In genomic region chr11:58576792-58577440, GRCh38 we compare ENCODE assay signal across 8 cellular contexts. TPM values are rescaled to one million over a fixed set of nuclear protein-coding genes. Genes with fewer than 3 reads are reported as not detected.
DNase-seq lines count a peak whose midpoint lies in the region; FAIRE-seq and TF ChIP-seq lines count a peak whose summit lies in the region.

No MANE protein-coding gene starts in this region.

- H3K27me3 ChIP-seq in Loucy (ENCODE audit: insufficient read depth, low read length, poor library complexity, severe bottlenecking) (peaks cover 4% of the 10 kb centered on the region), astrocyte (ENCODE audit: insufficient read depth, low read length) (no peaks in the 10 kb centered on the region), keratinocyte (ENCODE audit: control insufficient read depth, extremely low read depth, insufficient read depth, low read length) (no peaks in the 10 kb centered on the region), stomach (no peaks in the 10 kb centered on the region)

- peak overlapping the region; percentile 86 for H3K4me3 ChIP-seq in Loucy (ENCODE audit: low read length, poor library complexity, severe bottlenecking)
- peak overlapping the region; percentile 88 for H3K4me3 ChIP-seq in astrocyte (ENCODE audit: insufficient read depth, low read depth, low read length)
- peak overlapping the region; percentile 84 to 96 (median 89) for H3K4me3 ChIP-seq in keratinocyte (ENCODE audit: control insufficient read depth in 2 of 3, extremely low read depth in 1 of 3, insufficient read depth in 2 of 3, low read depth in 1 of 3, low read length in 3 of 3)
- H3K4me3 ChIP-seq in stomach = peak overlapping the region; percentile 72 to 100 (median 94)

- no peaks in the 10 kb centered on the region for H3K9me1 ChIP-seq in keratinocyte (ENCODE audit: control insufficient read depth, extremely low read depth, insufficient read depth, low read length)

- dilution Hi-C loops in keratinocyte (cut with MboI; ENCODE audit: extremely low pct_ligation_motif_present, low sequenced_read_pairs) = no loop called here

- H3K27me3 Mint-ChIP-seq in astrocyte (ENCODE audit: low read depth, unreplicated experiment) = no peaks in the 10 kb centered on the region

- H3K36me3 Mint-ChIP-seq in astrocyte (ENCODE audit: low read depth, unreplicated experiment) = no peaks in the 10 kb centered on the region

- H3K9ac ChIP-seq in Loucy (ENCODE audit: low read depth, low read length, poor library complexity, severe bottlenecking) (peak overlapping the region; percentile 99), astrocyte (ENCODE audit: low read length) (peak overlapping the region; percentile 100), keratinocyte (ENCODE audit: control insufficient read depth, extremely low read depth, insufficient read depth, low read length) (peak overlapping the region; percentile 100)

- H3K4me1 ChIP-seq in Loucy (ENCODE audit: insufficient read depth, low read length, poor library complexity, severe bottlenecking) (peaks cover 54% of the 10 kb centered on the region), astrocyte (ENCODE audit: insufficient read depth, low read length) (peaks cover 36% of the 10 kb centered on the region), keratinocyte (ENCODE audit: control insufficient read depth, extremely low read depth, insufficient read depth, low read length) (peaks cover 57% of the 10 kb centered on the region), stomach (peaks cover 33 to 77% (median 55%) of the 10 kb centered on the region in 4 donors)

- H3K36me3 ChIP-seq in Loucy (ENCODE audit: insufficient read depth, low read length) (no peaks in the 10 kb centered on the region), astrocyte (ENCODE audit: insufficient read depth, low read length) (peaks cover 3% of the 10 kb centered on the region), keratinocyte (ENCODE audit: control insufficient read depth in 2 of 2, extremely low read depth in 1 of 2, insufficient read depth in 2 of 2, low read length in 2 of 2) (no peaks in the 10 kb centered on the region), stomach (no peaks in the 10 kb centered on the region)

- H3K4me3 Mint-ChIP-seq in astrocyte (ENCODE audit: unreplicated experiment) = peak overlapping the region; percentile 98

- H3K9me3 ChIP-seq in Loucy (ENCODE audit: insufficient read depth, low read depth, low read length) = no peaks in the 10 kb centered on the region
- no peaks in the 10 kb centered on the region for H3K9me3 ChIP-seq in astrocyte (ENCODE audit: insufficient read depth, low read depth, low read length)
- H3K9me3 ChIP-seq in keratinocyte (ENCODE audit: control insufficient read depth, low read depth, low read length) = no peaks in the 10 kb centered on the region
- H3K9me3 ChIP-seq in stomach = no peaks in the 10 kb centered on the region

- peaks cover 35% of the 10 kb centered on the region for H3K4me1 Mint-ChIP-seq in astrocyte (ENCODE audit: low read depth, unreplicated experiment)

- H3K27ac ChIP-seq in astrocyte (ENCODE audit: low read depth, low read length) = peak overlapping the region; percentile 100
- H3K27ac ChIP-seq in keratinocyte (ENCODE audit: control insufficient read depth, insufficient read depth, low read length) = peak overlapping the region; percentile 100
- H3K27ac ChIP-seq in stomach = peak overlapping the region; percentile 5 to 100 (median 100)

- no peak for TF ChIP-seq POLR2A in stomach (IDR thresholded peaks at IDR 0.05)

- H3K4me2 ChIP-seq in Loucy (ENCODE audit: low read depth, low read length, poor library complexity, severe bottlenecking) (peak overlapping the region; percentile 97), astrocyte (ENCODE audit: low read length) (peak overlapping the region; percentile 91), keratinocyte (ENCODE audit: control insufficient read depth, extremely low read depth, insufficient read depth, low read depth, low read length) (peak overlapping the region; percentile 97)

- H3K9me2 ChIP-seq in Loucy (replicated peaks; ENCODE audit: low read depth, low read length) = no peaks in the 10 kb centered on the region

- H2AFZ ChIP-seq in Loucy (ENCODE audit: low read length) (no peak overlapping the region), astrocyte (ENCODE audit: low read depth, low read length) (no peak overlapping the region), keratinocyte (ENCODE audit: control insufficient read depth, low read length) (no peak overlapping the region)

- peaks cover 19% of the 10 kb centered on the region for H3F3A ChIP-seq in Loucy (ENCODE audit: low read depth)

- peak overlapping the region; percentile 100 for H3K27ac Mint-ChIP-seq in astrocyte (ENCODE audit: unreplicated experiment)

- peak; percentile 20 for FAIRE-seq in astrocyte (lab: Jason Lieb, UNC)
- FAIRE-seq in keratinocyte (lab: Jason Lieb, UNC) = no peak

- no peaks in the 10 kb centered on the region for H3K9me3 Mint-ChIP-seq in astrocyte (ENCODE audit: unreplicated experiment)

- intact Hi-C loops in stomach (cut with DNase I; ENCODE audit: low total_unique reads) = no loop called here

- peak; percentile 28 for DNase-seq in NCI-H2196 (lab: John Stamatoyannopoulos, UW; ENCODE audit: unreplicated experiment)
- no peak for DNase-seq in NCI-H2196 treated with DMSO at 0.1 percent for 48 hours (lab: John Stamatoyannopoulos, UW; ENCODE audit: unreplicated experiment)
- peak; percentile 59 for DNase-seq in astrocyte (ENCODE audit: low read depth)
- no peak for DNase-seq in keratinocyte (ENCODE audit: low read depth, low spot score)
- DNase-seq in stomach = no peak
- no peak for DNase-seq in NCI-H2029 (lab: John Stamatoyannopoulos, UW)
- no peak for DNase-seq in activated gamma-delta T cell treated with Interleukin-2 at 50 U/mL for 16 hours

- TF ChIP-seq CTCF in Loucy (conservative IDR thresholded peaks at IDR 0.05; ENCODE audit: low read length) = peak; percentile 69
- peak; percentile 48 for TF ChIP-seq CTCF in astrocyte (IDR thresholded peaks at IDR 0.05; ENCODE audit: insufficient read depth, low read depth, low read length)
- peak in 2 of 3 experiments; percentile 49 to 50 for TF ChIP-seq CTCF in keratinocyte (optimal IDR thresholded peaks at IDR 0.05 in 1 of 3, IDR thresholded peaks at IDR 0.05 in 1 of 3, conservative IDR thresholded peaks at IDR 0.05 in 1 of 3; ENCODE audit: extremely low read depth in 1 of 3, insufficient read depth in 2 of 3, low read length in 3 of 3)
- peak in 1 of 7 experiments; percentile 4 for TF ChIP-seq CTCF in stomach (IDR thresholded peaks at IDR 0.05)

- no peak for TF ChIP-seq EP300 in stomach (IDR thresholded peaks at IDR 0.05)

- H4K20me1 ChIP-seq in Loucy (ENCODE audit: insufficient read depth, low read length, poor library complexity, severe bottlenecking) = peaks cover 32% of the 10 kb centered on the region
- peaks cover 18% of the 10 kb centered on the region for H4K20me1 ChIP-seq in astrocyte (ENCODE audit: insufficient read depth, low read length)
- H4K20me1 ChIP-seq in keratinocyte (ENCODE audit: control insufficient read depth, extremely low read depth, insufficient read depth, low read length) = peaks cover 2% of the 10 kb centered on the region

- WGBS in stomach, 5 donors = 53 to 62% (median 58%) methylated on average over 7 of the region's 7 CpGs

- H3K79me2 ChIP-seq in Loucy (ENCODE audit: insufficient read depth, low read length) (peaks cover 77% of the 10 kb centered on the region), astrocyte (ENCODE audit: insufficient read depth, low read length) (peaks cover 31% of the 10 kb centered on the region), keratinocyte (ENCODE audit: control insufficient read depth, insufficient read depth, low read length) (peaks cover 37% of the 10 kb centered on the region)

RNA-seq across cellular contexts. Expression of gene LPXN, which starts 1.3 kb away (rescaled TPM):
- total RNA-seq in astrocyte (3.6 and 3.7 TPM in 2 replicates), stomach (10 to 100 TPM in 2 of 5 donors, 1 to 10 TPM in 2, not detected in 1; 5.4 to 18.7 (median 8.7) TPM)
- polyA plus RNA-seq in keratinocyte (83.9 to 147 TPM (median 92.5 TPM) in 3 replicates), stomach (1 to 10 TPM; 5.3 to 8.9 (median 5.9) TPM)
- polyA plus RNA-seq in keratinocyte (2011; ENCODE audit: low read depth) = 0.85 TPM
- polyA plus RNA-seq in keratinocyte (2011; cell fraction: cytosol; rRNA removed) = 94.2 and 142 TPM in 2 replicates
- 74.5 and 80.4 TPM in 2 replicates for polyA plus RNA-seq in keratinocyte (2011; cell fraction: nucleus; rRNA removed)
- 4.0 and 94.1 TPM in 2 replicates for polyA plus RNA-seq in keratinocyte (2012; ENCODE audit: low replicate concordance)
- 85.8 to 114 TPM (median 103 TPM) in 3 replicates for polyA minus RNA-seq in keratinocyte
- polyA minus RNA-seq in keratinocyte (2011; cell fraction: cytosol; rRNA and poly(A)+ RNA removed) = 44.7 TPM
- polyA minus RNA-seq in keratinocyte (2011; cell fraction: nucleus; rRNA and poly(A)+ RNA removed) = 32.9 and 63.1 TPM in 2 replicates

RNA-seq across cellular contexts. Expression of gene ZFP91, which starts 1.9 kb away (rescaled TPM):
- total RNA-seq in astrocyte (38.1 and 40.1 TPM in 2 replicates), stomach (10 to 100 TPM; 20.4 to 67.6 (median 32.1) TPM)
- polyA plus RNA-seq in keratinocyte (30.1 to 45.6 TPM (median 34.0 TPM) in 3 replicates), stomach (10 to 100 TPM in 2 of 3 donors, 1 to 10 TPM in 1; 9.4 to 27.0 (median 19.6) TPM)
- 14.5 TPM for polyA plus RNA-seq in keratinocyte (2011; ENCODE audit: low read depth)
- 30.4 and 45.7 TPM in 2 replicates for polyA plus RNA-seq in keratinocyte (2011; cell fraction: cytosol; rRNA removed)
- polyA plus RNA-seq in keratinocyte (2011; cell fraction: nucleus; rRNA removed) = 28.5 and 40.5 TPM in 2 replicates
- 21.6 and 38.7 TPM in 2 replicates for polyA plus RNA-seq in keratinocyte (2012; ENCODE audit: low replicate concordance)
- polyA minus RNA-seq in keratinocyte = 14.7 to 40.9 TPM (median 25.4 TPM) in 3 replicates
- 27.4 TPM for polyA minus RNA-seq in keratinocyte (2011; cell fraction: cytosol; rRNA and poly(A)+ RNA removed)
- 19.5 and 35.0 TPM in 2 replicates for polyA minus RNA-seq in keratinocyte (2011; cell fraction: nucleus; rRNA and poly(A)+ RNA removed)

RNA-seq across cellular contexts. Expression of gene CNTF, which starts 45.5 kb away (rescaled TPM):
- 1.4 and 1.7 TPM in 2 replicates for total RNA-seq in astrocyte
- polyA plus RNA-seq in keratinocyte = 0.96 to 1.9 TPM (median 1.3 TPM) in 3 replicates
- 0.14 TPM for polyA plus RNA-seq in keratinocyte (2011; ENCODE audit: low read depth)
- polyA plus RNA-seq in keratinocyte (2011; cell fraction: cytosol; rRNA removed) = 0.58 and 0.79 TPM in 2 replicates
- 2.7 and 3.2 TPM in 2 replicates for polyA plus RNA-seq in keratinocyte (2011; cell fraction: nucleus; rRNA removed)
- polyA plus RNA-seq in keratinocyte (2012; ENCODE audit: low replicate concordance) = 1.0 and 1.2 TPM in 2 replicates
- 1.4 to 8.4 TPM (median 2.8 TPM) in 3 replicates for polyA minus RNA-seq in keratinocyte
- polyA minus RNA-seq in keratinocyte (2011; cell fraction: cytosol; rRNA and poly(A)+ RNA removed) = not detected
- 4.9 and 6.8 TPM in 2 replicates for polyA minus RNA-seq in keratinocyte (2011; cell fraction: nucleus; rRNA and poly(A)+ RNA removed)
- total RNA-seq in stomach = 1 to 10 TPM in 1 of 5 donors, not detected in 4; 3.9 TPM
- under 1 TPM; 0.25 to 0.92 (median 0.28) TPM for polyA plus RNA-seq in stomach

Comparison
In these comparisons a context has a peak if more than half of its experiments do, and no peak if none do; other contexts are left out.
1. DNase-seq: peak in NCI-H2196 (single experiment) and astrocyte (single experiment); none in NCI-H2196 treated with DMSO at 0.1 percent for 48 hours (single experiment), keratinocyte (single experiment), stomach (single experiment), NCI-H2029 (single experiment) and activated gamma-delta T cell treated with Interleukin-2 at 50 U/mL for 16 hours (single experiment).
2. Peak in every context shown above with its lines, with median percentiles within 50 percentile points of each other: H3K4me2 ChIP-seq, H3K4me3 ChIP-seq, H3K9ac ChIP-seq and H3K27ac ChIP-seq.